In the genomic region with DNA sequence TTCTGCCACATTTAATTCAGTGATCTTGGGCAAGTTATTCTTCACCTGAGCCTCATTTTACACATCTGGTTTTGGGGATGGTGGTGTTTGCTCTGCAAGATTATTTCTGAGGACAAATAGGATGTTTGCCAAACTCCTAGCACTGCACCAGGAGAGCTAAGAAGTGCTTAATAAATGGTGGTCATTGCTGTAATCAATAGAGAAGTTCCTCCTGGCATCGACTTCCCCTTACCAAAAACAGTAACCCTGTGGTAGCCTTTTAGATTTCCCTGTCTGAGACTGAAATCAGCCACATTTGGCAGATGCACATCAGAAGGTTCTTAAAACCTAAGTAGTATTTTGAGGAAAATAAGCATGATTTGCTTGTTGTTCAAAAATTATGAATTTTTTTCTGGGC, we compare ENCODE assay signal across 8 cellular contexts. TPM values are rescaled to one million over a fixed set of nuclear protein-coding genes. Genes with fewer than 3 reads are reported as not detected.
DNase-seq lines count a peak whose midpoint lies in the region; ATAC-seq and TF ChIP-seq lines count a peak whose summit lies in the region.

No MANE protein-coding gene starts in this region.

- DNase-seq in HL-60 (ENCODE audit: low read depth in 1 of 2, low spot score in 1 of 2) (peak in 1 of 2 experiments; percentile 61), adipocyte (ENCODE audit: low read depth) (no peak), kidney tubule cell (ENCODE audit: low spot score) (no peak), DMS 273 (lab: John Stamatoyannopoulos, UW; ENCODE audit: unreplicated experiment) (no peak), mucosa of gallbladder (ENCODE audit: low spot score) (no peak)

- H3K79me2 ChIP-seq in ACC112 (ENCODE audit: control insufficient read depth, insufficient read depth, low read length, unreplicated experiment): peaks cover 69% of the 10 kb centered on the region

- no peak for TF ChIP-seq CTCF in HL-60 (IDR thresholded peaks at IDR 0.05; ENCODE audit: insufficient read depth, low read length)

- H3K27ac ChIP-seq in ACC112 (ENCODE audit: low read depth, low read length) (no peak overlapping the region), HL-60 (replicated peaks) (peak overlapping the region; percentile 93), mesodermal cell (ENCODE audit: low read depth, low read length, severe bottlenecking) (no peak overlapping the region)

- ATAC-seq in HG02642 (IDR thresholded peaks at IDR 0.05; ENCODE audit: poor library complexity, unreplicated experiment): no peak

- H3K4me3 ChIP-seq in ACC112 (ENCODE audit: low read depth, low read length) (peak overlapping the region; percentile 100), HL-60 (replicated peaks; ENCODE audit: insufficient read depth, low read length) (peak overlapping the region; percentile 84), adipocyte (ENCODE audit: low read length) (peak overlapping the region; percentile 93), mesodermal cell (ENCODE audit: extremely low read depth, insufficient read depth, low read length, poor library complexity, severe bottlenecking) (peak overlapping the region; percentile 96)

- H3K9me3 ChIP-seq in adipocyte (ENCODE audit: control insufficient read depth, low read length) (no peaks in the 10 kb centered on the region), mesodermal cell (ENCODE audit: control insufficient read depth, low read length) (no peaks in the 10 kb centered on the region)

- H3K9ac ChIP-seq in adipocyte (ENCODE audit: low read length): peak overlapping the region; percentile 79

- H3K36me3 ChIP-seq in ACC112 (ENCODE audit: insufficient read depth, low read length): no peaks in the 10 kb centered on the region
- H3K36me3 ChIP-seq in adipocyte (ENCODE audit: control insufficient read depth, insufficient read depth, low read length, severe bottlenecking): no peaks in the 10 kb centered on the region
- H3K36me3 ChIP-seq in mesodermal cell (ENCODE audit: control insufficient read depth, insufficient read depth, low read length): no peaks in the 10 kb centered on the region

- no CpG with 5 or more reads among the region's 1 CpG for WGBS in mesodermal cell (ENCODE audit: insufficient coverage in 2 of 2), 2 experiments

- H3K4me1 ChIP-seq in ACC112 (ENCODE audit: control insufficient read depth, insufficient read depth, low read length, unreplicated experiment): peaks cover 40% of the 10 kb centered on the region
- peaks cover 37% of the 10 kb centered on the region for H3K4me1 ChIP-seq in adipocyte (ENCODE audit: control insufficient read depth, insufficient read depth, low read length)
- H3K4me1 ChIP-seq in mesodermal cell (ENCODE audit: control insufficient read depth, insufficient read depth, low read length, poor library complexity, severe bottlenecking): no peaks in the 10 kb centered on the region

- no peak overlapping the region for H2AFZ ChIP-seq in ACC112 (ENCODE audit: low read length, unreplicated experiment)

- H3K27me3 ChIP-seq in ACC112 (ENCODE audit: insufficient read depth, low read length) (no peaks in the 10 kb centered on the region), HL-60 (ENCODE audit: insufficient read depth, poor library complexity, severe bottlenecking) (no peaks in the 10 kb centered on the region), adipocyte (replicated peaks; ENCODE audit: control insufficient read depth, insufficient read depth, low read length) (no peaks in the 10 kb centered on the region)

RNA-seq across cellular contexts. Expression of gene B3GNT2, which starts 2.3 kb away (rescaled TPM):
- 21.4 TPM for polyA plus RNA-seq in mesodermal cell (2013, experiment 1 of 2)
- 19.4 TPM for polyA plus RNA-seq in mesodermal cell (2013, experiment 2 of 2)
- 31.9 TPM for total RNA-seq in mucosa of gallbladder
